8 cellular contexts compared by ENCODE assay signal in the genomic region with DNA sequence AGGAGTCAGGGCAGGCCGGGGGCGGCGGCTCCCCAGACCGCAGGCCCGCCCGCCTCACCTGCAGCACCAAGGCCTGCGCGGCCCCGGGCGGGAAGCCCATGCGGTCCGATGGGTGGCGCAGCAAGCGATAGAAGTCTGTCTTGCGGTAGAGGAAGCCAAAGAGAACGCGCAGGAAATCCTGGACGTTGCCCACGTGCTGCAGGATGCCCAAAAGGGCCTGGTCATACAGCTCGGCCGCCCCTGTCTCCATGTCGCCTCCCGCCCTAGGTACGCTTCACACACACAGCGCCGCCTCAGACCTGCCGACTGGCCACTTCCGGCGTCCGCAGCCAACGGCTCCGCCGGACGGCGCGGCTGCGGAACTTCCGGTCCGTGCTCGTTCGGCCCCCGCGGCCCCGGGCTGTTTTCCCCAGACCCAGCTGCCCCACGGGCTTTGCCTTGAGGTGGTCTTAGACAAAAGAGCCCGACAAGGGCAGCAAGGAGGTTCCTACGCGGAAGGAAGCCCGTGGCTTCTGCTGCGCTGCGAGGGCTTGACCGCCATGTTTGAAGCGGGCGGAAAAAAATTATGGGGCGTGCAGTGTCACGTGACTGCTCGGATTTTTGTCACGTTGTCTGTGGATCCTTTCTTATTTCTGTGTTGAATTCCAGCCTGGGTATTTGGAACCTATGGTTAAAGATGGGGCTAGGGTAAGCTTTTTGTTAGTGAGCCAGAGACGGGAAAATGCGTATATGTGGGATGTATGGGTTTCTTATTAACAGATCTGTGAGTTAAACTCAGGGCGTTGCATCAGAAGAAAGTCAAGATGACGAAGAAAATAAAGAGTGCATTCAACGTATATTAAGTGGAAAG. TPM values are rescaled to one million over a fixed set of nuclear protein-coding genes. Genes with fewer than 3 reads are reported as not detected.
DNase-seq lines count a peak whose midpoint lies in the region; ATAC-seq, FAIRE-seq and TF ChIP-seq lines count a peak whose summit lies in the region.

TSS of gene NUDCD3 (minus strand) at position 308 of the 850 bp plus-strand sequence. CDS start at position 250, 58 bp downstream.

- peak; percentile 88 for TF ChIP-seq POLR2A in H54 (IDR thresholded peaks at IDR 0.05; ENCODE audit: low read depth, low read length)

- H3K27me3 ChIP-seq in RWPE2 (ENCODE audit: insufficient read depth, poor library complexity, severe bottlenecking) = no peaks in the 10 kb centered on the region

- H3K27ac ChIP-seq in RWPE2 (ENCODE audit: poor library complexity, severe bottlenecking) = peak within 1 kb of the TSS; percentile 73

- peak; percentile 92 for ATAC-seq in RWPE2 (ENCODE audit: low read depth)

- peaks cover 6% of the 10 kb centered on the region for H3K36me3 ChIP-seq in RWPE2 (ENCODE audit: low read depth)

- TF ChIP-seq CTCF in RWPE2 (IDR thresholded peaks at IDR 0.05; ENCODE audit: poor library complexity, severe bottlenecking) (peak; percentile 14), foreskin fibroblast (IDR thresholded peaks at IDR 0.05; ENCODE audit: low read depth, low read length) (peak; percentile 23), neural crest cell (conservative IDR thresholded peaks at IDR 0.05) (no peak)

- H3K4me1 ChIP-seq in RWPE2 (ENCODE audit: insufficient read depth, poor library complexity, severe bottlenecking) = peaks cover 12% of the 10 kb centered on the region

- peak within 1 kb of the TSS; percentile 96 for H3K27ac Mint-ChIP-seq in neural crest cell (ENCODE audit: unreplicated experiment)

- H3K4me3 Mint-ChIP-seq in neural crest cell = peak within 1 kb of the TSS; percentile 89

- H3K27me3 Mint-ChIP-seq in neural crest cell (ENCODE audit: low read depth) = peaks cover 14% of the 10 kb centered on the region

- DNase-seq in ELR (ENCODE audit: low read depth) (peak; percentile 89), H54 (ENCODE audit: insufficient read length, low spot score) (peak; percentile 97), LoVo (ENCODE audit: low spot score) (peak; percentile 94), RWPE2 (ENCODE audit: low spot score) (peak; percentile 80), foreskin fibroblast (peak; percentile 70 to 90), neural crest cell (ENCODE audit: low read depth, low spot score) (peak; percentile 69), stromal cell of bone marrow (ENCODE audit: low read depth) (peak; percentile 68)
- DNase-seq in activated effector memory CD4-positive, alpha-beta T cell treated with anti-CD3 and anti-CD28 coated beads, Interleukin-2, amount 50 U/mL, for 16 hours = peak; percentile 93

- peaks cover 7% of the 10 kb centered on the region for H3K36me3 Mint-ChIP-seq in neural crest cell (ENCODE audit: low read depth)

- no peaks in the 10 kb centered on the region for H3K9me3 Mint-ChIP-seq in neural crest cell

- FAIRE-seq in H54 (lab: Jason Lieb, UNC) = peak; percentile 53

- no peaks in the 10 kb centered on the region for H3K9me3 ChIP-seq in RWPE2 (ENCODE audit: severe bottlenecking)

- H3K4me1 Mint-ChIP-seq in neural crest cell = peaks cover 38% of the 10 kb centered on the region

- H3K4me3 ChIP-seq in RWPE2 (ENCODE audit: severe bottlenecking) = peak within 1 kb of the TSS; percentile 63
- peak within 1 kb of the TSS; percentile 93 to 97 for H3K4me3 ChIP-seq in foreskin fibroblast (ENCODE audit: low read depth in 1 of 2, low read length in 2 of 2)

RNA-seq across cellular contexts. Expression of gene NUDCD3, which starts in this region (rescaled TPM):
- total RNA-seq in neural crest cell = 85.5 and 93.2 TPM in 2 replicates

Comparison
In these comparisons a context has a peak if more than half of its experiments do, and no peak if none do; other contexts are left out.
1. Peak in every context shown above with its lines: DNase-seq, ATAC-seq, H3K4me3 ChIP-seq and H3K27ac ChIP-seq.